Comparison of ENCODE assay signal across 9 cellular contexts in the genomic region with DNA sequence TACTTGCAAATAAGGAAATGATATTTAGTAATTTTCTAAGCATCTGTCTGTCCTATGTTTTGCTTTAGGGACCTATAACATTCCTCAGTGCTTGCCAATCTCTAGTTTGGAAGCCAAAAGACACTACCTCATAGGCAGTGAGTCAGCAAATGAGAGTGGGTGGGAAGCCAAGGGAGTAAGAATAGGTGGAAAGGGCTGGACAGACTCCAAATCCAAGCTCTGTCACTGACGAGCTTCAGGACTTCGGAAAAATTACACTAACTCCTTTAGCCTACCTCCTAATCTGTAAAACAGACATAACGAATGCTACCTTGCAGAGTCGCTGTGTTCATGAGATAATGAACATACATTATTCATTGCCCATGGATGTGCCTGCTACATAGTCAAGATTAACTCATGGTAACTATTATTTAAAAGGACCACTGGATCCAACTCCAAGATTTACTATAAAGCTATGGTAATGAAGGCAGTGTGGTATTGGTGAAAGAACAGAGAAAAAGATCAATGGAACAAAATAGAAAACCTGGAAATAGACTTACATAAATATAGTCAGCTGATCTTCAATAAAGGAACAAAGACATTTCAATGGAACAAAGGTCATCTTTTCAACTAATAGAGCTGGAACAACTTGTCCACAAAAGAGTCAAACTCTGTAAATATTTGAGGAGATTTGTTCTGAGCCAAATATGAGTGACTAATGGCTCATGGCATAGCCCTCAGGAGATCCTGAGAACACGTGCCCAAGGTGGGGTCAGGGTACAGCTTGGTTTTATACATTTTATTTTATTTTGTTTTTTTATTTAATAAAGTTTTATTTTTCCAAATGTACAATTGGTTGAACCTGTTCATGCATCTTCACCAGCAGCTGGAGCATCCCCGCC.
A peak's percentile ranks its signal among the peaks of the same experiment; 100 is the strongest.
DNase-seq lines count a peak whose midpoint lies in the region; ATAC-seq and TF ChIP-seq lines count a peak whose summit lies in the region.
"Had no signal": no experiment of that assay in that cellular context is flagged by ENCODE, and none has a peak within 500 bp of the region (broad histone marks: within the 10 kb centered on the region; RNA-seq: fewer than 3 reads in every experiment).

No MANE protein-coding gene starts in this region.

- TF ChIP-seq RAD21 in liver (IDR thresholded peaks at IDR 0.05) = peak in 1 of 2 donors; percentile 23

- no peaks in the 10 kb centered on the region for H3K27me3 ChIP-seq in liver (ENCODE audit: control insufficient read depth in 4 of 4, insufficient read depth in 4 of 4, low read length in 3 of 4)

- TF ChIP-seq CTCF in liver (IDR thresholded peaks at IDR 0.05; ENCODE audit: low read depth, low read length, missing input control) = no peak

- no peaks in the 10 kb centered on the region for H3K9me3 Mint-ChIP-seq in activated naive CD4-positive, alpha-beta T cell treated with anti-CD3 and anti-CD28 coated beads for 36 hours

- peaks cover 36% of the 10 kb centered on the region for H3K27me3 Mint-ChIP-seq in activated naive CD4-positive, alpha-beta T cell treated with anti-CD3 and anti-CD28 coated beads for 36 hours (ENCODE audit: low read depth)

- H3K4me3 ChIP-seq in liver (ENCODE audit: low read depth in 1 of 3, low read length in 3 of 3) (no peak overlapping the region), urinary bladder (ENCODE audit: low read depth, low read length) (no peak overlapping the region)
- H3K4me3 ChIP-seq: SK-N-MC had no signal

- CTCF ChIA-PET in activated naive CD4-positive, alpha-beta T cell treated with anti-CD3 and anti-CD28 coated beads for 36 hours (lab: Charles Lee) = interaction anchor here (0.8 to 1.5 kb wide), 3 partner anchors 10 to 64 kb away, joined by 3 to 9 read pairs (median 5); no protein-coding TSS in a partner anchor

- H3K9ac ChIP-seq in liver (ENCODE audit: low read depth in 1 of 2, low read length in 2 of 2) = peak overlapping the region in 1 of 2 donors; percentile 75

- 43% methylated on average over 6 of the region's 6 CpGs for WGBS in liver
- 31% methylated on average over 6 of the region's 6 CpGs for WGBS in urinary bladder

- H3K36me3 Mint-ChIP-seq in activated naive CD4-positive, alpha-beta T cell treated with anti-CD3 and anti-CD28 coated beads for 36 hours (ENCODE audit: low read depth) = no peaks in the 10 kb centered on the region

- no peak overlapping the region for H3K4me3 Mint-ChIP-seq in activated naive CD4-positive, alpha-beta T cell treated with anti-CD3 and anti-CD28 coated beads for 36 hours

- intact Hi-C loops in activated naive CD4-positive, alpha-beta T cell treated with anti-CD3 and anti-CD28 coated beads for 36 hours (cut with micrococcal nuclease) = no loop called here

- no peaks in the 10 kb centered on the region for H3K36me3 ChIP-seq in liver (ENCODE audit: control insufficient read depth in 4 of 4, insufficient read depth in 3 of 4, low read depth in 1 of 4, low read length in 3 of 4)
- no peaks in the 10 kb centered on the region for H3K36me3 ChIP-seq in urinary bladder (ENCODE audit: insufficient read depth)

- H3K9me3 ChIP-seq in liver (ENCODE audit: control insufficient read depth in 4 of 4, low read length in 3 of 4) = no peaks in the 10 kb centered on the region

- H3K4me1 ChIP-seq in liver (ENCODE audit: control insufficient read depth in 4 of 4, insufficient read depth in 4 of 4, low read length in 3 of 4) = peaks cover 4 to 24% (median 13%) of the 10 kb centered on the region in 4 donors
- no peaks in the 10 kb centered on the region for H3K4me1 ChIP-seq in urinary bladder (ENCODE audit: insufficient read depth)

- H3K27ac Mint-ChIP-seq in activated naive CD4-positive, alpha-beta T cell treated with anti-CD3 and anti-CD28 coated beads for 36 hours = no peak overlapping the region

- ATAC-seq in GM19452 (IDR thresholded peaks at IDR 0.05; ENCODE audit: unreplicated experiment) = no peak

- DNase-seq in DMS153 (lab: John Stamatoyannopoulos, UW) (peak; percentile 31), DMS153 treated with DMSO at 0.1 percent for 48 hours (lab: John Stamatoyannopoulos, UW; ENCODE audit: unreplicated experiment) (no peak), brain pericyte (ENCODE audit: low read depth, low spot score) (peak; percentile 59)
- DNase-seq in activated naive CD4-positive, alpha-beta T cell treated with anti-CD3 and anti-CD28 coated beads for 36 hours = no peak
- DNase-seq in activated effector memory CD4-positive, alpha-beta T cell treated with Interleukin-2 at 50 U/mL for 16 hours = no peak

- peaks cover 29% of the 10 kb centered on the region for H3K4me1 Mint-ChIP-seq in activated naive CD4-positive, alpha-beta T cell treated with anti-CD3 and anti-CD28 coated beads for 36 hours (ENCODE audit: low read depth)

- H3K27ac ChIP-seq in liver (ENCODE audit: low read depth in 1 of 2, low read length in 2 of 2) (peak overlapping the region; percentile 78 to 93), urinary bladder (ENCODE audit: low read depth) (peak overlapping the region; percentile 81)
- H3K27ac ChIP-seq: SK-N-MC had no signal

TF ChIP-seq in liver, 16 proteins besides CTCF, POLR2A, EP300 and RAD21:
- TF ChIP-seq EGR1 (IDR thresholded peaks at IDR 0.05; ENCODE audit: low read depth in 2 of 2) (peak in 1 of 2 donors; percentile 31), YY1 (IDR thresholded peaks at IDR 0.05) (peak; percentile 52), RXRA (IDR thresholded peaks at IDR 0.05) (peak; percentile 86 to 89), FOXA1 (IDR thresholded peaks at IDR 0.05) (peak; percentile 53), GABPA (IDR thresholded peaks at IDR 0.05 in 1 of 2, conservative IDR thresholded peaks at IDR 0.05 in 1 of 2) (peak in 1 of 2 donors; percentile 13), JUND (IDR thresholded peaks at IDR 0.05) (peak; percentile 91 to 94), HNF4G (IDR thresholded peaks at IDR 0.05) (peak; percentile 62), HNF4A (conservative IDR thresholded peaks at IDR 0.05) (peak; percentile 87 to 91), FOXA2 (IDR thresholded peaks at IDR 0.05) (peak; percentile 62), TAF1 (conservative IDR thresholded peaks at IDR 0.05) (no peak), NR2F2 (IDR thresholded peaks at IDR 0.05) (peak; percentile 56), SP1 (IDR thresholded peaks at IDR 0.05) (peak; percentile 95)
- TF ChIP-seq, protein P1, sequence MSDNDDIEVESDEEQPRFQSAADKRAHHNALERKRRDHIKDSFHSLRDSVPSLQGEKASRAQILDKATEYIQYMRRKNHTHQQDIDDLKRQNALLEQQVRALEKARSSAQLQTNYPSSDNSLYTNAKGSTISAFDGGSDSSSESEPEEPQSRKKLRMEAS (IDR thresholded peaks at IDR 0.05) = peak; percentile 53
- TF ChIP-seq, protein P2, sequence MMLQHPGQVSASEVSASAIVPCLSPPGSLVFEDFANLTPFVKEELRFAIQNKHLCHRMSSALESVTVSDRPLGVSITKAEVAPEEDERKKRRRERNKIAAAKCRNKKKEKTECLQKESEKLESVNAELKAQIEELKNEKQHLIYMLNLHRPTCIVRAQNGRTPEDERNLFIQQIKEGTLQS (IDR thresholded peaks at IDR 0.05) = peak; percentile 73
- TF ChIP-seq, protein P3, sequence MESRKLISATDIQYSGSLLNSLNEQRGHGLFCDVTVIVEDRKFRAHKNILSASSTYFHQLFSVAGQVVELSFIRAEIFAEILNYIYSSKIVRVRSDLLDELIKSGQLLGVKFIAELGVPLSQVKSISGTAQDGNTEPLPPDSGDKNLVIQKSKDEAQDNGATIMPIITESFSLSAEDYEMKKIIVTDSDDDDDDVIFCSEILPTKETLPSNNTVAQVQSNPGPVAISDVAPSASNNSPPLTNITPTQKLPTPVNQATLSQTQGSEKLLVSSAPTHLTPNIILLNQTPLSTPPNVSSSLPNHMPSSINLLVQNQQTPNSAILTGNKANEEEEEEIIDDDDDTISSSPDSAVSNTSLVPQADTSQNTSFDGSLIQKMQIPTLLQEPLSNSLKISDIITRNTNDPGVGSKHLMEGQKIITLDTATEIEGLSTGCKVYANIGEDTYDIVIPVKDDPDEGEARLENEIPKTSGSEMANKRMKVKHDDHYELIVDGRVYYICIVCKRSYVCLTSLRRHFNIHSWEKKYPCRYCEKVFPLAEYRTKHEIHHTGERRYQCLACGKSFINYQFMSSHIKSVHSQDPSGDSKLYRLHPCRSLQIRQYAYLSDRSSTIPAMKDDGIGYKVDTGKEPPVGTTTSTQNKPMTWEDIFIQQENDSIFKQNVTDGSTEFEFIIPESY (IDR thresholded peaks at IDR 0.05) = peak; percentile 81
- TF ChIP-seq, protein P4, sequence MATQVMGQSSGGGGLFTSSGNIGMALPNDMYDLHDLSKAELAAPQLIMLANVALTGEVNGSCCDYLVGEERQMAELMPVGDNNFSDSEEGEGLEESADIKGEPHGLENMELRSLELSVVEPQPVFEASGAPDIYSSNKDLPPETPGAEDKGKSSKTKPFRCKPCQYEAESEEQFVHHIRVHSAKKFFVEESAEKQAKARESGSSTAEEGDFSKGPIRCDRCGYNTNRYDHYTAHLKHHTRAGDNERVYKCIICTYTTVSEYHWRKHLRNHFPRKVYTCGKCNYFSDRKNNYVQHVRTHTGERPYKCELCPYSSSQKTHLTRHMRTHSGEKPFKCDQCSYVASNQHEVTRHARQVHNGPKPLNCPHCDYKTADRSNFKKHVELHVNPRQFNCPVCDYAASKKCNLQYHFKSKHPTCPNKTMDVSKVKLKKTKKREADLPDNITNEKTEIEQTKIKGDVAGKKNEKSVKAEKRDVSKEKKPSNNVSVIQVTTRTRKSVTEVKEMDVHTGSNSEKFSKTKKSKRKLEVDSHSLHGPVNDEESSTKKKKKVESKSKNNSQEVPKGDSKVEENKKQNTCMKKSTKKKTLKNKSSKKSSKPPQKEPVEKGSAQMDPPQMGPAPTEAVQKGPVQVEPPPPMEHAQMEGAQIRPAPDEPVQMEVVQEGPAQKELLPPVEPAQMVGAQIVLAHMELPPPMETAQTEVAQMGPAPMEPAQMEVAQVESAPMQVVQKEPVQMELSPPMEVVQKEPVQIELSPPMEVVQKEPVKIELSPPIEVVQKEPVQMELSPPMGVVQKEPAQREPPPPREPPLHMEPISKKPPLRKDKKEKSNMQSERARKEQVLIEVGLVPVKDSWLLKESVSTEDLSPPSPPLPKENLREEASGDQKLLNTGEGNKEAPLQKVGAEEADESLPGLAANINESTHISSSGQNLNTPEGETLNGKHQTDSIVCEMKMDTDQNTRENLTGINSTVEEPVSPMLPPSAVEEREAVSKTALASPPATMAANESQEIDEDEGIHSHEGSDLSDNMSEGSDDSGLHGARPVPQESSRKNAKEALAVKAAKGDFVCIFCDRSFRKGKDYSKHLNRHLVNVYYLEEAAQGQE (IDR thresholded peaks at IDR 0.05) = peak; percentile 41

Comparison
In these comparisons a context has a peak if more than half of its experiments do, and no peak if none do; other contexts are left out.
1. DNase-seq: peak in DMS153 (single experiment) and brain pericyte (single experiment); none in DMS153 treated with DMSO at 0.1 percent for 48 hours (single experiment), activated naive CD4-positive, alpha-beta T cell treated with anti-CD3 and anti-CD28 coated beads for 36 hours (single experiment) and activated effector memory CD4-positive, alpha-beta T cell treated with Interleukin-2 at 50 U/mL for 16 hours (single experiment).